Comparison of ENCODE assay signal across 8 cellular contexts in the genomic region with DNA sequence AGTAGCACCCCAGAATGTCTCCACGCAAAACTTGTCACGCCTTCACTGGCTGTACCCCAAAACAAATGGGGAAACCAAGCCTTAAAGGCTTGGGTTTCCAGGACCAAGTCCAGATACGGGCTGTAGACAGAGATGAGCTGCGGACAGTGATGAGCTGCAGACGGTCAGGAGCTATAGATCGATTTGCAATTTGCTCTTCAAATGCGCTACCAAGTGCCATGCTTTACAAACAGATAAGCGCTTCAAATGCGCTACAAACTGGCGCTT.
DNase-seq lines count a peak whose midpoint lies in the region; ATAC-seq and TF ChIP-seq lines count a peak whose summit lies in the region.

No MANE protein-coding gene starts in this region.

- H3K4me3 ChIP-seq in GM08714 (ENCODE audit: low read length) (peak overlapping the region; percentile 57; the same call in 1 of the 2 replicates), SU-DHL-6 (ENCODE audit: insufficient read depth, low read length, poor library complexity, severe bottlenecking) (peak overlapping the region; percentile 57), fibroblast of pulmonary artery (replicated peaks; ENCODE audit: low read depth, low read length) (peak overlapping the region; percentile 79)

- peak overlapping the region; percentile 79 for H3K27ac ChIP-seq in SU-DHL-6 (ENCODE audit: low read depth, low read length)

- peaks cover 41% of the 10 kb centered on the region for H3K79me2 ChIP-seq in SU-DHL-6 (ENCODE audit: insufficient read depth, low read length)

- H3K36me3 ChIP-seq in SU-DHL-6 (ENCODE audit: low read length), result no peaks in the 10 kb centered on the region

- H3K9ac ChIP-seq in SU-DHL-6 (ENCODE audit: low read length), result peak overlapping the region; percentile 65

- H3F3A ChIP-seq in SU-DHL-6 (ENCODE audit: insufficient read depth), result peaks cover 18% of the 10 kb centered on the region

- H3K9me2 ChIP-seq in SU-DHL-6 (replicated peaks; ENCODE audit: insufficient read depth, low read length), result no peaks in the 10 kb centered on the region

- H3K4me2 ChIP-seq in SU-DHL-6 (ENCODE audit: low read depth, low read length, poor library complexity, severe bottlenecking), result peak overlapping the region; percentile 90

- DNase-seq in fibroblast of pulmonary artery (ENCODE audit: low read depth) (no peak), retina (peak; percentile 84), GM10266 (ENCODE audit: extremely low spot score) (no peak), Ammon's horn (ENCODE audit: low spot score) (no peak)

- H3K27me3 ChIP-seq in SU-DHL-6 (ENCODE audit: low read length), result no peaks in the 10 kb centered on the region

- no peaks in the 10 kb centered on the region for H3K9me3 ChIP-seq in SU-DHL-6 (ENCODE audit: insufficient read depth, low read length)

- ATAC-seq in GM18517 (IDR thresholded peaks at IDR 0.05; ENCODE audit: unreplicated experiment) (no peak), HG03354 (IDR thresholded peaks at IDR 0.05; ENCODE audit: poor library complexity, severe bottlenecking, unreplicated experiment) (no peak)

- TF ChIP-seq CTCF in SU-DHL-6 (IDR thresholded peaks at IDR 0.05; ENCODE audit: insufficient read depth, low read length, poor library complexity, severe bottlenecking), result no peak
- TF ChIP-seq CTCF in fibroblast of pulmonary artery (IDR thresholded peaks at IDR 0.05; ENCODE audit: low read length, missing control alignments), result no peak
- TF ChIP-seq CTCF in GM10266 (IDR thresholded peaks at IDR 0.05; ENCODE audit: control insufficient read depth, insufficient read depth, low read depth, missing control alignments), result no peak

- H2AFZ ChIP-seq in SU-DHL-6 (ENCODE audit: low read depth, low read length, severe bottlenecking), result peak overlapping the region; percentile 36

- H4K20me1 ChIP-seq in SU-DHL-6 (ENCODE audit: low read depth, low read length), result peaks cover 52% of the 10 kb centered on the region
